2 cellular contexts compared by ENCODE assay signal in the genomic region with DNA sequence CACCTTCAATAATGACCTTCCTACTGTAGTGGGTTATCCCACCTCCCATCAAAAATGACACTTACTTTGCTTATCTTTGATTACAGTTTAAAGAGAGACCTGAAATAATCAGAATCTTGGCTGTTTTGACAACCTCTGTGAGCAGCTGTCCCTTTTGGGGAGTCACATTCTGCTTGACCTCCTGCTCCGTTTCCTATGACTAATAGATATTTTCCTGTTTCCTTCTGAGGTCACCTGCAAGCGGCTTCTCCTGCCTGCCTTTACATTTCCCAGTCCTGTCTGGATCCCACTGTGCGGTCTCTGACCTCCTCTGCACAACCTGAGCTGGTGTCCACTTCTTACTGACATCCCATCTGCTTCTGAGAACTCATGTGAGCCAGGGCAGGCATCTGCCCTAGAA.
TF ChIP-seq lines count a peak whose summit lies in the region.

No MANE protein-coding gene starts in this region.

TF ChIP-seq in IMR-90, 13 proteins besides CTCF, POLR2A, EP300 and RAD21 (continued from another document):
- TF ChIP-seq, protein P1, sequence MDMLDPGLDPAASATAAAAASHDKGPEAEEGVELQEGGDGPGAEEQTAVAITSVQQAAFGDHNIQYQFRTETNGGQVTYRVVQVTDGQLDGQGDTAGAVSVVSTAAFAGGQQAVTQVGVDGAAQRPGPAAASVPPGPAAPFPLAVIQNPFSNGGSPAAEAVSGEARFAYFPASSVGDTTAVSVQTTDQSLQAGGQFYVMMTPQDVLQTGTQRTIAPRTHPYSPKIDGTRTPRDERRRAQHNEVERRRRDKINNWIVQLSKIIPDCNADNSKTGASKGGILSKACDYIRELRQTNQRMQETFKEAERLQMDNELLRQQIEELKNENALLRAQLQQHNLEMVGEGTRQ (IDR thresholded peaks at IDR 0.05; ENCODE audit: low read depth, low read length), result no peak
- TF ChIP-seq RFX5 (IDR thresholded peaks at IDR 0.05; ENCODE audit: low read depth, low read length) (no peak), NFE2L2 (IDR thresholded peaks at IDR 0.05; ENCODE audit: low read depth, low read length) (no peak), MAFK (IDR thresholded peaks at IDR 0.05; ENCODE audit: low read depth, low read length) (no peak), FOS (IDR thresholded peaks at IDR 0.05; ENCODE audit: low read depth, low read length) (no peak), BHLHE40 (IDR thresholded peaks at IDR 0.05; ENCODE audit: low read depth, low read length) (no peak)
- TF ChIP-seq, protein P2, sequence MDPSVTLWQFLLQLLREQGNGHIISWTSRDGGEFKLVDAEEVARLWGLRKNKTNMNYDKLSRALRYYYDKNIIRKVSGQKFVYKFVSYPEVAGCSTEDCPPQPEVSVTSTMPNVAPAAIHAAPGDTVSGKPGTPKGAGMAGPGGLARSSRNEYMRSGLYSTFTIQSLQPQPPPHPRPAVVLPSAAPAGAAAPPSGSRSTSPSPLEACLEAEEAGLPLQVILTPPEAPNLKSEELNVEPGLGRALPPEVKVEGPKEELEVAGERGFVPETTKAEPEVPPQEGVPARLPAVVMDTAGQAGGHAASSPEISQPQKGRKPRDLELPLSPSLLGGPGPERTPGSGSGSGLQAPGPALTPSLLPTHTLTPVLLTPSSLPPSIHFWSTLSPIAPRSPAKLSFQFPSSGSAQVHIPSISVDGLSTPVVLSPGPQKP (IDR thresholded peaks at IDR 0.05; ENCODE audit: borderline replicate concordance, low read depth, low read length), result no peak

TF ChIP-seq in liver, 16 proteins besides CTCF, POLR2A, EP300 and RAD21 (continued from another document):
- TF ChIP-seq, protein P3, sequence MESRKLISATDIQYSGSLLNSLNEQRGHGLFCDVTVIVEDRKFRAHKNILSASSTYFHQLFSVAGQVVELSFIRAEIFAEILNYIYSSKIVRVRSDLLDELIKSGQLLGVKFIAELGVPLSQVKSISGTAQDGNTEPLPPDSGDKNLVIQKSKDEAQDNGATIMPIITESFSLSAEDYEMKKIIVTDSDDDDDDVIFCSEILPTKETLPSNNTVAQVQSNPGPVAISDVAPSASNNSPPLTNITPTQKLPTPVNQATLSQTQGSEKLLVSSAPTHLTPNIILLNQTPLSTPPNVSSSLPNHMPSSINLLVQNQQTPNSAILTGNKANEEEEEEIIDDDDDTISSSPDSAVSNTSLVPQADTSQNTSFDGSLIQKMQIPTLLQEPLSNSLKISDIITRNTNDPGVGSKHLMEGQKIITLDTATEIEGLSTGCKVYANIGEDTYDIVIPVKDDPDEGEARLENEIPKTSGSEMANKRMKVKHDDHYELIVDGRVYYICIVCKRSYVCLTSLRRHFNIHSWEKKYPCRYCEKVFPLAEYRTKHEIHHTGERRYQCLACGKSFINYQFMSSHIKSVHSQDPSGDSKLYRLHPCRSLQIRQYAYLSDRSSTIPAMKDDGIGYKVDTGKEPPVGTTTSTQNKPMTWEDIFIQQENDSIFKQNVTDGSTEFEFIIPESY (IDR thresholded peaks at IDR 0.05), result no peak
- TF ChIP-seq JUND (IDR thresholded peaks at IDR 0.05) (peak in 1 of 2 donors; percentile 12), FOXA1 (IDR thresholded peaks at IDR 0.05) (no peak)
